31 cellular contexts compared by ENCODE assay signal in the genomic region with DNA sequence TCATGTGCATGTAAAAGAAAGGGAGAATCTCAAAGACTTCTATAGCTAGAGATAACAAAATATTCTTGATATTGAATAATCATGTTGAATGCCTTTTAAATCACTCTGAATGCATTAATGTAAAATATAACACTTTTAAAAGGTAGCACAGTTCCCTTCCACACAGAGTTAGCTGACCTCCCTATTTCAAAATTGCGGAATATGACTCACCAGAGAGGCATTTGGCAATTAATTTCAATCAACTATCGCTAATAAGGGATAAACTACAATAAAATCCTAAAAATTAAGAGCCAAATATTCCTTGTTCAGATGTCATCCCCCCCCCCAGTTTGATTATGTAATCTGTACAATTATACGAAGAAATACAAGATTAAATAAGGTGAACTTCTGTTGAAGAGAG. TPM values are rescaled to one million over a fixed set of nuclear protein-coding genes. Genes with fewer than 3 reads are reported as not detected.
DNase-seq lines count a peak whose midpoint lies in the region; ATAC-seq and TF ChIP-seq lines count a peak whose summit lies in the region.
"Had no signal": no experiment of that assay in that cellular context is flagged by ENCODE, and none has a peak within 500 bp of the region (broad histone marks: within the 10 kb centered on the region; RNA-seq: fewer than 3 reads in every experiment).

No MANE protein-coding gene starts in this region.

- no peaks in the 10 kb centered on the region for H3K9me3 Mint-ChIP-seq in activated naive CD4-positive, alpha-beta T cell treated with anti-CD3 and anti-CD28 coated beads, Interleukin-2, amount 50 U/mL, for 24 hours
- H3K9me3 Mint-ChIP-seq in activated naive CD4-positive, alpha-beta T cell treated with anti-CD3 and anti-CD28 coated beads, Interleukin-2, amount 50 U/mL, for 72 hours, result no peaks in the 10 kb centered on the region
- H3K9me3 Mint-ChIP-seq: brain; naive B cell; T-helper 1 cell treated with Interleukin-12 subunit alpha and Interleukin-12 subunit beta and Interleukin-4 antibody, amounts not matched to agents 30 μg/mL and 1 μg/mL, for 36 hours had no signal

- H3K27ac Mint-ChIP-seq in activated naive CD4-positive, alpha-beta T cell treated with anti-CD3 and anti-CD28 coated beads, Interleukin-2, amount 50 U/mL, for 24 hours, result peak overlapping the region; percentile 23
- H3K27ac Mint-ChIP-seq in activated naive CD4-positive, alpha-beta T cell treated with anti-CD3 and anti-CD28 coated beads, Interleukin-2, amount 50 U/mL, for 72 hours, result no peak overlapping the region
- H3K27ac Mint-ChIP-seq: brain; naive B cell; T-helper 1 cell treated with Interleukin-12 subunit alpha and Interleukin-12 subunit beta and Interleukin-4 antibody, amounts not matched to agents 30 μg/mL and 1 μg/mL, for 36 hours had no signal

- H3K27ac ChIP-seq in epithelial cell of prostate, result peak overlapping the region; percentile 43
- H3K27ac ChIP-seq: HL-60, KMS-11, sigmoid colon, transverse colon had no signal

- peaks cover 12% of the 10 kb centered on the region for H3K36me3 Mint-ChIP-seq in activated naive CD4-positive, alpha-beta T cell treated with anti-CD3 and anti-CD28 coated beads, Interleukin-2, amount 50 U/mL, for 24 hours
- H3K36me3 Mint-ChIP-seq in activated naive CD4-positive, alpha-beta T cell treated with anti-CD3 and anti-CD28 coated beads, Interleukin-2, amount 50 U/mL, for 72 hours, result peaks cover 0 to 17% of the 10 kb centered on the region in 2 donors
- H3K36me3 Mint-ChIP-seq: naive B cell had no signal

- DNase-seq in activated naive CD4-positive, alpha-beta T cell treated with anti-CD3 and anti-CD28 coated beads, Interleukin-2, amount 50 U/mL, for 72 hours (ENCODE audit: low spot score in 2 of 2), result no peak
- no peak for DNase-seq in epithelial cell of prostate (ENCODE audit: low read depth, low spot score)
- DNase-seq in mesenteric fat pad (ENCODE audit: low spot score), result no peak
- no peak for DNase-seq in iPS-NIHi11 (ENCODE audit: low spot score)
- DNase-seq: activated CD4-positive, alpha-beta T cell treated with anti-CD3 and anti-CD28 coated beads, Interleukin-2, amount 50 U/mL, for 48 hours; activated T-cell treated with anti-CD3 and anti-CD28 coated beads, Interleukin-2, amount 50 U/mL, for 48 hours; Caco-2; DMS79 treated with DMSO at 0.1 percent for 48 hours; glutamatergic neuron; islet precursor cell; left ventricle myocardium superior; midbrain; MM.1S; naive B cell; NCI-H1105 treated with DMSO at 0.1 percent for 48 hours; NCI-H187 treated with DMSO at 0.1 percent for 48 hours; NCI-H2171 treated with DMSO at 0.1 percent for 48 hours; NCI-H510A treated with DMSO at 0.1 percent for 48 hours; sigmoid colon; stimulated activated CD4-positive, alpha-beta T cell treated with anti-CD3 and anti-CD28 coated beads, Interleukin-4, amount 100 ng/mL, for 1 hour; transverse colon had no signal

- H3K27me3 Mint-ChIP-seq in activated naive CD4-positive, alpha-beta T cell treated with anti-CD3 and anti-CD28 coated beads, Interleukin-2, amount 50 U/mL, for 24 hours, result no peaks in the 10 kb centered on the region
- H3K27me3 Mint-ChIP-seq: brain, naive B cell had no signal

- H3K4me1 Mint-ChIP-seq in activated naive CD4-positive, alpha-beta T cell treated with anti-CD3 and anti-CD28 coated beads, Interleukin-2, amount 50 U/mL, for 24 hours, result peaks cover 6% of the 10 kb centered on the region
- H3K4me1 Mint-ChIP-seq: naive B cell had no signal

- no peak for ATAC-seq in activated naive CD4-positive, alpha-beta T cell treated with anti-CD3 and anti-CD28 coated beads, Interleukin-2, amount 50 U/mL, for 72 hours
- ATAC-seq in SK-N-SH treated with all-trans-retinoic acid at 6 μM for 48 hours (no peak; the same call in 1 of the 3 replicates), GM18520 (IDR thresholded peaks at IDR 0.05; ENCODE audit: unreplicated experiment) (no peak), GM21360 (IDR thresholded peaks at IDR 0.05; ENCODE audit: unreplicated experiment) (no peak)
- ATAC-seq: activated CD4-positive, CD25-positive, alpha-beta regulatory T cell treated with anti-CD3 and anti-CD28 coated beads, Interleukin-2, amount 50 U/mL, for 24 hours; left ventricle myocardium superior had no signal

- H3K4me3 Mint-ChIP-seq in activated naive CD4-positive, alpha-beta T cell treated with anti-CD3 and anti-CD28 coated beads, Interleukin-2, amount 50 U/mL, for 24 hours, result no peak overlapping the region
- H3K4me3 Mint-ChIP-seq: brain; CD14-positive monocyte; naive B cell; T-helper 1 cell treated with Interleukin-12 subunit alpha and Interleukin-12 subunit beta and Interleukin-4 antibody, amounts not matched to agents 30 μg/mL and 1 μg/mL, for 36 hours had no signal

TF ChIP-seq in SK-N-SH treated with all-trans-retinoic acid at 6 μM for 48 hours, 23 proteins besides CTCF, POLR2A, EP300 and RAD21:
- TF ChIP-seq CSDC2 (CRISPR knock-in tag; IDR thresholded peaks at IDR 0.05), result no peak
- 0 out of 2 replicates have a peak, but pooled peaks have one; percentile 17 for TF ChIP-seq ISL1 (CRISPR knock-in tag; IDR thresholded peaks at IDR 0.05)

RNA-seq across cellular contexts. Expression of gene ZC3H15, which starts 29.3 kb away (rescaled TPM):
- 10 to 100 TPM; 78.3 to 82.3 TPM for total RNA-seq in activated naive CD4-positive, alpha-beta T cell treated with anti-CD3 and anti-CD28 coated beads, Interleukin-2, amount 50 U/mL, for 72 hours
- total RNA-seq in mesenteric fat pad, result 59.5 TPM
